ENCODE assay signal across 14 cellular contexts in the genomic region with DNA sequence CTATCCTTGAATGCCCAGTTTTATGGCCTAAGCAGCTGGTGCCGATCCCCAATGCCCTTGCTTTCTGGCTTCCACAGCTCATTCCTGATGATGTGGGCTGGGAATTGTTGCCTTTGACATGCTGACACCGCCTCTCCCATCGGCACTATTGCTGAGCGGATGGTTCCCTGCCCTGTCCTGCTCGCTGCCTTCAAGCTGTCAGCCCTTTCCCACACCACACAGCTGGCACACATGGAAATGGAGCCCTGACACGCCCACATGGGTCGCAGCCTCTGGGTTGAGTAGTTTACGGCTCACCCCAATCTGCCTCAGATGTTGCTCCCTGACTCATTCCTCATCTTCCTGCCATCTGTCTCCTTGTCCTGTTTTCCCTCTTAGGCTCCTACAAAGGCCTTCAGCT.
DNase-seq lines count a peak whose midpoint lies in the region; FAIRE-seq and TF ChIP-seq lines count a peak whose summit lies in the region.
"Had no signal": no experiment of that assay in that cellular context is flagged by ENCODE, and none has a peak within 500 bp of the region (broad histone marks: within the 10 kb centered on the region; RNA-seq: fewer than 3 reads in every experiment).

No MANE protein-coding gene starts in this region.

- no peak overlapping the region for H3K4me3 Mint-ChIP-seq in nephron progenitor cell
- H3K4me3 Mint-ChIP-seq: activated B cell treated with CpG ODN at 0.5 μM for 24 hours had no signal

- 73 to 84% (median 81%) methylated on average over 8 of the region's 8 CpGs for WGBS in small intestine, 3 donors

- H3K27me3 ChIP-seq in fibroblast of lung (ENCODE audit: control insufficient read depth, insufficient read depth, low read length) (no peaks in the 10 kb centered on the region), vagina (no peaks in the 10 kb centered on the region), small intestine (ENCODE audit: control insufficient read depth in 2 of 2, insufficient read depth in 2 of 2, low read length in 2 of 2) (no peaks in the 10 kb centered on the region)
- H3K27me3 ChIP-seq: ascending aorta had no signal

- H3K27ac ChIP-seq in fibroblast of lung (ENCODE audit: insufficient read depth, low read length) (no peak overlapping the region), vagina (peak overlapping the region; percentile 20), small intestine (ENCODE audit: low read depth in 1 of 2, low read length in 1 of 2) (no peak overlapping the region)
- H3K27ac ChIP-seq: ascending aorta had no signal

- peak overlapping the region; percentile 2 for H3K4me2 ChIP-seq in fibroblast of lung (ENCODE audit: extremely low read depth, insufficient read depth, low read length)

- peaks cover 6% of the 10 kb centered on the region for H3K27me3 Mint-ChIP-seq in nephron progenitor cell (ENCODE audit: low read depth, poor library complexity)
- H3K27me3 Mint-ChIP-seq: activated B cell treated with CpG ODN at 0.5 μM for 24 hours had no signal

- TF ChIP-seq CTCF in fibroblast of lung (conservative IDR thresholded peaks at IDR 0.05 in 1 of 2, IDR thresholded peaks at IDR 0.05 in 1 of 2; ENCODE audit: low read depth in 1 of 2, low read length in 2 of 2): no peak
- TF ChIP-seq CTCF in nephron progenitor cell (IDR thresholded peaks at IDR 0.05): no peak
- TF ChIP-seq CTCF in vagina (IDR thresholded peaks at IDR 0.05): no peak

- no peaks in the 10 kb centered on the region for H3K79me2 ChIP-seq in fibroblast of lung (ENCODE audit: control insufficient read depth, insufficient read depth, low read length)

- H4K20me1 ChIP-seq in fibroblast of lung (ENCODE audit: control insufficient read depth, extremely low read depth, insufficient read depth, low read length): no peaks in the 10 kb centered on the region

- intact Hi-C loops in vagina (cut with DNase I): no loop called here

- DNase-seq in NCI-H82 (lab: John Stamatoyannopoulos, UW): peak; percentile 67
- DNase-seq in NCI-H82 treated with DMSO at 0.1 percent for 48 hours (lab: John Stamatoyannopoulos, UW; ENCODE audit: unreplicated experiment): no peak
- DNase-seq in fibroblast of lung (ENCODE audit: low read depth in 2 of 2): peak; percentile 30 to 77
- DNase-seq in nephron progenitor cell: peak; percentile 23
- DNase-seq in vagina (ENCODE audit: extremely low spot score in 2 of 2): no peak
- DNase-seq in NCI-H526 (lab: John Stamatoyannopoulos, UW): no peak
- DNase-seq in NCI-H2081 (lab: John Stamatoyannopoulos, UW): no peak
- DNase-seq in small intestine: no peak
- DNase-seq: activated B cell treated with CpG ODN at 0.5 μM for 24 hours, activated gamma-delta T cell treated with Interleukin-2 at 50 U/mL for 16 hours had no signal

- H3K4me1 ChIP-seq in fibroblast of lung (ENCODE audit: control insufficient read depth, extremely low read depth, insufficient read depth, low read length): peaks cover 8% of the 10 kb centered on the region
- H3K4me1 ChIP-seq in vagina: peaks cover 53% of the 10 kb centered on the region
- peaks cover 0 to 10% of the 10 kb centered on the region in 2 donors for H3K4me1 ChIP-seq in small intestine (ENCODE audit: control insufficient read depth in 2 of 2, insufficient read depth in 1 of 2, low read depth in 1 of 2, low read length in 1 of 2)

- H3K9ac ChIP-seq in fibroblast of lung (ENCODE audit: insufficient read depth, low read length): no peak overlapping the region

- peaks cover 23% of the 10 kb centered on the region for H3K4me1 Mint-ChIP-seq in nephron progenitor cell
- H3K4me1 Mint-ChIP-seq: activated B cell treated with CpG ODN at 0.5 μM for 24 hours had no signal

- H3K9me3 Mint-ChIP-seq in nephron progenitor cell: no peaks in the 10 kb centered on the region
- H3K9me3 Mint-ChIP-seq: activated B cell treated with CpG ODN at 0.5 μM for 24 hours had no signal

- no peak for TF ChIP-seq POLR2A in vagina (IDR thresholded peaks at IDR 0.05)

- H3K36me3 ChIP-seq in fibroblast of lung (ENCODE audit: control insufficient read depth, insufficient read depth, low read length) (no peaks in the 10 kb centered on the region), vagina (no peaks in the 10 kb centered on the region), small intestine (ENCODE audit: control insufficient read depth in 2 of 2, insufficient read depth in 2 of 2, low read length in 2 of 2) (no peaks in the 10 kb centered on the region)
- H3K36me3 ChIP-seq: ascending aorta had no signal

- H2AFZ ChIP-seq in fibroblast of lung (ENCODE audit: low read length): peak overlapping the region; percentile 7

- no peak overlapping the region for H3K27ac Mint-ChIP-seq in nephron progenitor cell
- H3K27ac Mint-ChIP-seq: activated B cell treated with CpG ODN at 0.5 μM for 24 hours had no signal

- FAIRE-seq in small intestine (lab: Jason Lieb, UNC): no peak
- FAIRE-seq: A204.1, endometrium, HTR-8/SVneo had no signal

- no peaks in the 10 kb centered on the region for H3K9me3 ChIP-seq in fibroblast of lung (ENCODE audit: control insufficient read depth, insufficient read depth, low read depth, low read length)
- no peaks in the 10 kb centered on the region for H3K9me3 ChIP-seq in vagina
- no peaks in the 10 kb centered on the region for H3K9me3 ChIP-seq in small intestine (ENCODE audit: control insufficient read depth, low read depth)
- H3K9me3 ChIP-seq: ascending aorta had no signal

- no peaks in the 10 kb centered on the region for H3K36me3 Mint-ChIP-seq in nephron progenitor cell (ENCODE audit: low read depth)

- no peak overlapping the region for H3K4me3 ChIP-seq in fibroblast of lung (replicated peaks in 1 of 4; ENCODE audit: control extremely low read depth in 1 of 4, insufficient read depth in 1 of 4, low read depth in 3 of 4, low read length in 4 of 4)
- no peak overlapping the region for H3K4me3 ChIP-seq in vagina
- H3K4me3 ChIP-seq in small intestine (ENCODE audit: low read depth in 1 of 2, low read length in 2 of 2): no peak overlapping the region
- H3K4me3 ChIP-seq: ascending aorta had no signal

Comparison
In these comparisons a context has a peak if more than half of its experiments do, and no peak if none do; other contexts are left out.
1. DNase-seq: peak in NCI-H82 (single experiment), fibroblast of lung (2 of 2) and nephron progenitor cell (single experiment); none in NCI-H82 treated with DMSO at 0.1 percent for 48 hours (single experiment), vagina (0 of 2), NCI-H526 (0 of 2), NCI-H2081 (0 of 2) and small intestine (single experiment).